Comparison of ENCODE assay signal across 1 cellular context in genomic region chr1:155909894-155910293, GRCh38.
TF ChIP-seq lines count a peak whose summit lies in the region.

No MANE protein-coding gene starts in this region.

TF ChIP-seq in K562, 482 proteins besides CTCF, POLR2A, EP300 and RAD21:
- peak; percentile 61; the same call in 1 of the 2 replicates for TF ChIP-seq MAFF (IDR thresholded peaks at IDR 0.05; ENCODE audit: low read length)
- no peak for TF ChIP-seq NR1H2 (CRISPR knock-in tag; IDR thresholded peaks at IDR 0.05)
- peak; percentile 73 for TF ChIP-seq MAFG (tag; conservative IDR thresholded peaks at IDR 0.05)
- TF ChIP-seq SUPT5H (IDR thresholded peaks at IDR 0.05) = no peak
- TF ChIP-seq ELK3 (CRISPR knock-in tag; IDR thresholded peaks at IDR 0.05) = no peak
- peak; percentile 87 for TF ChIP-seq C11orf30 (IDR thresholded peaks at IDR 0.05; ENCODE audit: low read depth)
- peak; percentile 25 to 29; a peak in 2 of 4 replicates for TF ChIP-seq FOXK2 (conservative IDR thresholded peaks at IDR 0.05 in 1 of 2, IDR thresholded peaks at IDR 0.05 in 1 of 2; ENCODE audit: low read depth in 2 of 2)
- TF ChIP-seq FOSL1 (tag; conservative IDR thresholded peaks at IDR 0.05) = 0 out of 2 replicates have a peak, but pooled peaks have one; percentile 3
- peak; percentile 80 for TF ChIP-seq MAFK (IDR thresholded peaks at IDR 0.05; ENCODE audit: low read length)
- peak in 1 of 2 experiments; percentile 17; a peak in 1 of 4 replicates for TF ChIP-seq SRF (CRISPR knock-in tag; IDR thresholded peaks at IDR 0.05)
- TF ChIP-seq NFE2L1 (tag; IDR thresholded peaks at IDR 0.05; ENCODE audit: borderline replicate concordance, low read depth) = 0 out of 2 replicates have a peak, but pooled peaks have one; percentile 28
- TF ChIP-seq ZNF316 (IDR thresholded peaks at IDR 0.05) = peak; percentile 86
- peak; percentile 90 for TF ChIP-seq NFE2 (IDR thresholded peaks at IDR 0.05; ENCODE audit: low read depth)
- TF ChIP-seq ZNF318 (IDR thresholded peaks at IDR 0.05; ENCODE audit: borderline replicate concordance in 1 of 2, low read depth in 1 of 2) = no peak
